1 cellular context compared by ENCODE assay signal in the genomic region with DNA sequence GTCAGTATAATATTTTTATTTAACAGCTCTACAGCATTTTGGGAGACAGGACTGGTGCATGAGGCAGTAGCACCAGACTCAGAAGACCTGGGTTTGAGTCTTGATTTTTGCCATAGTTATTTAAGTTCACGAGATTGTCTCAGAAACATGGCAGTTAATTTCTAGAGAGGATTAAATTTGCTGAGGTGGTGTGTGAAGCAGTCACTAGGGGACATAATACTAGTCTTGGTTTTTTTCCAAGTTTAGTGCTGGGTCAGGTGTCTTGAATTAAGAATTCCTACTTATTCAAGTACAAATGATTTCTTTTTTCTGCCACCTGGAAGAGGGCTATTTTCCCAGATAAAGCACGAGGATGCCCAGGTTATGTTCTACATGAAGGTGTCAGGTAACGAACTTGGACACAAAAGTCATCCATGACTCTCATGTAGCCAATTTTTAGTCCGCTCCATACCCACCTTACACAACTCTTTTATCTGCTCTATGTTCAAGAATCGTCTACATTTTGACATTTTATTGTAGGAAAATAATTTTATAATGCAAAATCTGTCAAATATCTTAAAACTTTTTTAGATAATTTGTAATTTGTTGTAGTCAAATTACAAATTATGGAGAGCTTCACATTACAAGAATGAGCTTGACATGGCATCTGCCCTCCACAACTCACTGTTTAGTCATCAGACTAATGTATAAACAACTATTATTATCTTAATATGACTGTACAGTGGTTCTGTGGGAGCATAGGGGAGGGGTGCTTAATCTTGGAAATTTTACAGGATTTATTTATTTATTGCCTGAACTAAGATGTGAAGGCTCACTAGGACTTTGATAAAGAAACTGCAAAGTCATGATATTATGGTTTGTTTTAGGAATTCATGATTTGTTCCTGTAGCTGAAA.
TF ChIP-seq lines count a peak whose summit lies in the region.

No MANE protein-coding gene starts in this region.

TF ChIP-seq in HCT116, 20 proteins besides CTCF, POLR2A, EP300 and RAD21 (continued from another document):
- TF ChIP-seq REST (IDR thresholded peaks at IDR 0.05; ENCODE audit: low read depth) = no peak
TF ChIP-seq in HCT116: peak in this region for 0.
